ENCODE assay signal across 8 cellular contexts in genomic region chr1:10253755-10254154, GRCh38. TPM values are rescaled to one million over a fixed set of nuclear protein-coding genes. Genes with fewer than 3 reads are reported as not detected.
A peak's percentile ranks its signal among the peaks of the same experiment; 100 is the strongest.
DNase-seq lines count a peak whose midpoint lies in the region; TF ChIP-seq lines count a peak whose summit lies in the region.

No MANE protein-coding gene starts in this region.

- no peak overlapping the region for H3K4me3 ChIP-seq in astrocyte of the spinal cord (ENCODE audit: low read depth, low read length)
- H3K4me3 ChIP-seq in transverse colon, result no peak overlapping the region

- peaks cover 30% of the 10 kb centered on the region for H3K4me1 Mint-ChIP-seq in activated CD4-positive, alpha-beta memory T cell treated with anti-CD3 and anti-CD28 coated beads, Interleukin-2, amount 10 ng/mL, durations not matched to agents 7 days and 5 days
- peaks cover 21% of the 10 kb centered on the region for H3K4me1 Mint-ChIP-seq in activated CD4-positive, alpha-beta memory T cell treated with anti-CD3 and anti-CD28 coated beads for 36 hours (ENCODE audit: low read depth)
- peaks cover 10% of the 10 kb centered on the region for H3K4me1 Mint-ChIP-seq in activated naive CD8-positive, alpha-beta T cell treated with anti-CD3 and anti-CD28 coated beads for 36 hours

- H3K4me3 Mint-ChIP-seq in activated CD4-positive, alpha-beta memory T cell treated with anti-CD3 and anti-CD28 coated beads, Interleukin-2, amount 10 ng/mL, durations not matched to agents 7 days and 5 days, result no peak overlapping the region
- H3K4me3 Mint-ChIP-seq in activated CD4-positive, alpha-beta memory T cell treated with anti-CD3 and anti-CD28 coated beads for 36 hours, result no peak overlapping the region
- H3K4me3 Mint-ChIP-seq in activated naive CD8-positive, alpha-beta T cell treated with anti-CD3 and anti-CD28 coated beads for 36 hours, result no peak overlapping the region

- POLR2A ChIA-PET in activated CD4-positive, alpha-beta memory T cell treated with anti-CD3 and anti-CD28 coated beads, Interleukin-2, amount 10 ng/mL, durations not matched to agents 7 days and 5 days (lab: Charles Lee), result interaction anchor here (1.2 kb wide), 1 partner anchor 11 kb away, joined by 4 read pairs; no protein-coding TSS in a partner anchor
- POLR2A ChIA-PET in activated CD4-positive, alpha-beta memory T cell treated with anti-CD3 and anti-CD28 coated beads for 36 hours (lab: Charles Lee), result interaction anchor here (0.9 to 1.1 kb wide), 2 partner anchors 15 to 29 kb away, joined by 3 read pairs; no protein-coding TSS in a partner anchor

- intact Hi-C loops in activated CD4-positive, alpha-beta memory T cell treated with anti-CD3 and anti-CD28 coated beads for 36 hours (cut with micrococcal nuclease), result no loop called here
- intact Hi-C loops in transverse colon (cut with DNase I; ENCODE audit: low total_unique reads), result no loop called here

- no peaks in the 10 kb centered on the region for H3K9me3 ChIP-seq in transverse colon

- H3K4me1 ChIP-seq in transverse colon, result peaks cover 14 to 64% (median 43%) of the 10 kb centered on the region in 4 donors

- in situ Hi-C loops in astrocyte of the spinal cord (cut with HindIII; ENCODE audit: low sequenced_read_pairs), result no loop called here
- in situ Hi-C loops in transverse colon (cut with MboI; ENCODE audit: low pct_ligation_motif_present in 1 of 4, low pct_unique_long_range_greater_than_20kb in 1 of 4, low sequenced_read_pairs in 3 of 4), result no loop called here

- CTCF ChIA-PET in activated CD4-positive, alpha-beta memory T cell treated with anti-CD3 and anti-CD28 coated beads, Interleukin-2, amount 10 ng/mL, durations not matched to agents 7 days and 5 days (lab: Charles Lee), result interaction anchor here (4.3 kb wide), 1 partner anchor 44 kb away, joined by 26 read pairs; the partner anchor contains the start of gene KIF1B
- CTCF ChIA-PET in activated CD4-positive, alpha-beta memory T cell treated with anti-CD3 and anti-CD28 coated beads for 36 hours (lab: Charles Lee), result no interaction called here

- peak; percentile 17 for DNase-seq in activated CD4-positive, alpha-beta memory T cell treated with anti-CD3 and anti-CD28 coated beads, Interleukin-2, amount 10 ng/mL, durations not matched to agents 7 days and 5 days
- DNase-seq in activated CD4-positive, alpha-beta memory T cell treated with anti-CD3 and anti-CD28 coated beads for 36 hours, result no peak
- DNase-seq in astrocyte of the spinal cord (ENCODE audit: low read depth, low spot score) (peak; percentile 89), kidney tubule cell (ENCODE audit: low spot score) (peak; percentile 78), transverse colon (no peak), NCI-H774 (lab: John Stamatoyannopoulos, UW) (no peak), middle frontal gyrus (ENCODE audit: extremely low spot score, low spot score) (no peak)
- DNase-seq in activated naive CD8-positive, alpha-beta T cell treated with anti-CD3 and anti-CD28 coated beads for 36 hours, result no peak

- no peak for TF ChIP-seq POLR2A in transverse colon (IDR thresholded peaks at IDR 0.05)

- TF ChIP-seq CTCF in astrocyte of the spinal cord (IDR thresholded peaks at IDR 0.05; ENCODE audit: low read depth, low read length) (no peak), transverse colon (IDR thresholded peaks at IDR 0.05) (no peak)

- H3K27me3 Mint-ChIP-seq in activated CD4-positive, alpha-beta memory T cell treated with anti-CD3 and anti-CD28 coated beads, Interleukin-2, amount 10 ng/mL, durations not matched to agents 7 days and 5 days, result no peaks in the 10 kb centered on the region
- no peaks in the 10 kb centered on the region for H3K27me3 Mint-ChIP-seq in activated CD4-positive, alpha-beta memory T cell treated with anti-CD3 and anti-CD28 coated beads for 36 hours
- no peaks in the 10 kb centered on the region for H3K27me3 Mint-ChIP-seq in activated naive CD8-positive, alpha-beta T cell treated with anti-CD3 and anti-CD28 coated beads for 36 hours

- peaks cover 7% of the 10 kb centered on the region for H3K36me3 Mint-ChIP-seq in activated CD4-positive, alpha-beta memory T cell treated with anti-CD3 and anti-CD28 coated beads, Interleukin-2, amount 10 ng/mL, durations not matched to agents 7 days and 5 days (ENCODE audit: low read depth)
- H3K36me3 Mint-ChIP-seq in activated CD4-positive, alpha-beta memory T cell treated with anti-CD3 and anti-CD28 coated beads for 36 hours, result peaks cover 4% of the 10 kb centered on the region
- H3K36me3 Mint-ChIP-seq in activated naive CD8-positive, alpha-beta T cell treated with anti-CD3 and anti-CD28 coated beads for 36 hours, result peaks cover 2% of the 10 kb centered on the region

- no peak for TF ChIP-seq EP300 in transverse colon (IDR thresholded peaks at IDR 0.05; ENCODE audit: low read depth)

- no peaks in the 10 kb centered on the region for H3K36me3 ChIP-seq in transverse colon

- H3K27ac Mint-ChIP-seq in activated CD4-positive, alpha-beta memory T cell treated with anti-CD3 and anti-CD28 coated beads, Interleukin-2, amount 10 ng/mL, durations not matched to agents 7 days and 5 days, result no peak overlapping the region
- H3K27ac Mint-ChIP-seq in activated CD4-positive, alpha-beta memory T cell treated with anti-CD3 and anti-CD28 coated beads for 36 hours, result no peak overlapping the region
- H3K27ac Mint-ChIP-seq in activated naive CD8-positive, alpha-beta T cell treated with anti-CD3 and anti-CD28 coated beads for 36 hours, result no peak overlapping the region

- H3K27me3 ChIP-seq in transverse colon, result no peaks in the 10 kb centered on the region

- no peaks in the 10 kb centered on the region for H3K9me3 Mint-ChIP-seq in activated CD4-positive, alpha-beta memory T cell treated with anti-CD3 and anti-CD28 coated beads, Interleukin-2, amount 10 ng/mL, durations not matched to agents 7 days and 5 days
- no peaks in the 10 kb centered on the region for H3K9me3 Mint-ChIP-seq in activated CD4-positive, alpha-beta memory T cell treated with anti-CD3 and anti-CD28 coated beads for 36 hours
- no peaks in the 10 kb centered on the region for H3K9me3 Mint-ChIP-seq in activated naive CD8-positive, alpha-beta T cell treated with anti-CD3 and anti-CD28 coated beads for 36 hours

- 12 to 17% methylated on average over 3 of the region's 3 CpGs for WGBS in transverse colon (ENCODE audit: low coverage in 1 of 2), 2 donors

- H3K27ac ChIP-seq in transverse colon, result peak overlapping the region; percentile 53 to 66 (median 66)

RNA-seq across cellular contexts. Expression of gene KIF1B, which starts 43.4 kb away (rescaled TPM):
- total RNA-seq in activated CD4-positive, alpha-beta memory T cell treated with anti-CD3 and anti-CD28 coated beads, Interleukin-2, amount 10 ng/mL, durations not matched to agents 7 days and 5 days, result 10 to 100 TPM; 22.5 to 22.7 TPM
- 10 to 100 TPM; 16.8 to 17.4 TPM for total RNA-seq in activated CD4-positive, alpha-beta memory T cell treated with anti-CD3 and anti-CD28 coated beads for 36 hours
- total RNA-seq in transverse colon, result 10 to 100 TPM; 50.9 to 87.9 (median 71.4) TPM
- 10 to 100 TPM; 10.0 to 11.2 TPM for total RNA-seq in activated naive CD8-positive, alpha-beta T cell treated with anti-CD3 and anti-CD28 coated beads for 36 hours

Comparison
In these comparisons a context has a peak if more than half of its experiments do, and no peak if none do; other contexts are left out.
1. DNase-seq: peak in activated CD4-positive, alpha-beta memory T cell treated with anti-CD3 and anti-CD28 coated beads, Interleukin-2, amount 10 ng/mL, durations not matched to agents 7 days and 5 days (single experiment), astrocyte of the spinal cord (single experiment) and kidney tubule cell (single experiment); none in activated CD4-positive, alpha-beta memory T cell treated with anti-CD3 and anti-CD28 coated beads for 36 hours (single experiment), transverse colon (single experiment), NCI-H774 (single experiment), activated naive CD8-positive, alpha-beta T cell treated with anti-CD3 and anti-CD28 coated beads for 36 hours (single experiment) and middle frontal gyrus (single experiment).